8 cellular contexts compared by ENCODE assay signal in the genomic region with DNA sequence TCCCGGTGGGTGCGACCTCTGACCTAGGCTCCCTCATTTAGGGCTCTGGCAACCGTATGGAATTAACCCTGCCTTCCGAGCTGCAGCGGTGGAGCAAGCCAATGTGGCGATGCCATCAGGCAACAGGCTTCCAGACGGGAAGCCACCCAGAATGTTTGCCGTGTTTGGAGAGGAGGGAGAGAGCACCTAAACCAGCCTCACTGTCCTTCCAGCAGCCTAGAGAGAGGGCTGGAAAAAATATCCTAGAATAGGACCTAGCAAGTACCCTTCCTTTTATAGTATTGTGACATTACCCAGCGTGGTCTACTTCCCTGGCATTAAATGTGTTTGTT. TPM values are rescaled to one million over a fixed set of nuclear protein-coding genes. Genes with fewer than 3 reads are reported as not detected.
DNase-seq lines count a peak whose midpoint lies in the region; ATAC-seq and TF ChIP-seq lines count a peak whose summit lies in the region.

No MANE protein-coding gene starts in this region.

- peak overlapping the region; percentile 84 for H3K4me3 Mint-ChIP-seq in activated B cell treated with CpG ODN at 0.5 μM for 24 hours

- peaks cover 6% of the 10 kb centered on the region for H4K20me1 ChIP-seq in hepatocyte (ENCODE audit: insufficient read depth, poor library complexity, severe bottlenecking)

- POLR2A ChIA-PET in activated B cell treated with CpG ODN at 0.5 μM for 24 hours (lab: Charles Lee): interaction anchor here (1.1 to 3.5 kb wide), 5 partner anchors 12 to 119 kb away, joined by 3 to 17 read pairs (median 5); partner anchors contain the start of gene LRRK2

- H3K27me3 Mint-ChIP-seq in activated B cell treated with CpG ODN at 0.5 μM for 24 hours: no peaks in the 10 kb centered on the region

- peaks cover 39% of the 10 kb centered on the region for H3K79me2 ChIP-seq in hepatocyte

- H3K9ac ChIP-seq in stomach smooth muscle (ENCODE audit: low read length in 2 of 2): peak overlapping the region in 1 of 2 donors; percentile 22

- H3K36me3 ChIP-seq in hepatocyte (replicated peaks; ENCODE audit: insufficient read depth, low read depth): no peaks in the 10 kb centered on the region
- H3K36me3 ChIP-seq in stomach smooth muscle (ENCODE audit: control insufficient read depth in 2 of 2, insufficient read depth in 2 of 2, low read length in 2 of 2): no peaks in the 10 kb centered on the region

- peak overlapping the region; percentile 97 for H3K4me2 ChIP-seq in hepatocyte

- H2AFZ ChIP-seq in hepatocyte: no peak overlapping the region

- H3K27me3 ChIP-seq in hepatocyte (no peaks in the 10 kb centered on the region), stomach smooth muscle (ENCODE audit: control insufficient read depth in 1 of 2, insufficient read depth in 2 of 2, low read length in 2 of 2) (no peaks in the 10 kb centered on the region)

- H3K4me3 ChIP-seq in hepatocyte (peak overlapping the region; percentile 28), stomach smooth muscle (ENCODE audit: low read length in 2 of 2) (peak overlapping the region; percentile 54 to 91)

- H3K27ac ChIP-seq in hepatocyte (no peak overlapping the region), stomach smooth muscle (ENCODE audit: low read length) (peak overlapping the region; percentile 61)

- H3K9me3 ChIP-seq in hepatocyte (ENCODE audit: low read depth) (no peaks in the 10 kb centered on the region), stomach smooth muscle (ENCODE audit: control insufficient read depth in 2 of 2, low read length in 2 of 2) (no peaks in the 10 kb centered on the region)

- H3K4me1 ChIP-seq in hepatocyte (ENCODE audit: insufficient read depth) (peaks cover 15% of the 10 kb centered on the region), stomach smooth muscle (ENCODE audit: control insufficient read depth, insufficient read depth, low read length) (peaks cover 9% of the 10 kb centered on the region)

- ATAC-seq in activated B cell treated with CpG ODN at 0.5 μM for 24 hours (ENCODE audit: low read depth) (no peak), HG03565 (IDR thresholded peaks at IDR 0.05; ENCODE audit: unreplicated experiment) (no peak)

- peaks cover 45% of the 10 kb centered on the region for H3K4me1 Mint-ChIP-seq in activated B cell treated with CpG ODN at 0.5 μM for 24 hours

- DNase-seq in NCI-H1694 treated with DMSO at 0.1 percent for 48 hours (lab: John Stamatoyannopoulos, UW): peak; percentile 22
- no peak for DNase-seq in NCI-H1694 (lab: John Stamatoyannopoulos, UW)
- DNase-seq in activated B cell treated with CpG ODN at 0.5 μM for 24 hours: no peak
- DNase-seq in hepatocyte (ENCODE audit: low spot score): no peak
- DNase-seq in NCI-H1436 treated with DMSO at 0.1 percent for 48 hours (lab: John Stamatoyannopoulos, UW): no peak
- no peak for DNase-seq in retina

- WGBS in hepatocyte (ENCODE audit: low lambda C conversion rate, missing lambda C conversion rate): 31% methylated on average over 7 of the region's 9 CpGs

- H3K27ac Mint-ChIP-seq in activated B cell treated with CpG ODN at 0.5 μM for 24 hours: peak overlapping the region; percentile 43

- intact Hi-C loops in activated B cell treated with CpG ODN at 0.5 μM for 24 hours (cut with micrococcal nuclease): loop anchor here (2.0 to 10.0 kb wide), 5 partner anchors 51 to 661 kb away; partner anchors contain the start of genes ABCD2 and KIF21A

- no peak for TF ChIP-seq CTCF in activated B cell treated with CpG ODN at 0.5 μM for 24 hours (IDR thresholded peaks at IDR 0.05)
- TF ChIP-seq CTCF in hepatocyte (IDR thresholded peaks at IDR 0.05; ENCODE audit: poor library complexity): no peak

- CTCF ChIA-PET in activated B cell treated with CpG ODN at 0.5 μM for 24 hours (lab: Charles Lee): interaction anchor here (1.0 to 5.4 kb wide), 6 partner anchors 12 to 208 kb away, joined by 3 to 58 read pairs (median 6); no protein-coding TSS in a partner anchor

- no peaks in the 10 kb centered on the region for H3K9me3 Mint-ChIP-seq in activated B cell treated with CpG ODN at 0.5 μM for 24 hours

- H3K9me2 ChIP-seq in hepatocyte (replicated peaks; ENCODE audit: insufficient read depth): no peaks in the 10 kb centered on the region

- H3K36me3 Mint-ChIP-seq in activated B cell treated with CpG ODN at 0.5 μM for 24 hours (ENCODE audit: low read depth): no peaks in the 10 kb centered on the region

RNA-seq across cellular contexts. Expression of gene SLC2A13, which starts 0.3 kb away (rescaled TPM):
- total RNA-seq in activated B cell treated with CpG ODN at 0.5 μM for 24 hours (13.7 and 17.9 TPM in 2 replicates), hepatocyte (20.0 and 21.1 TPM in 2 replicates)
- polyA plus RNA-seq in hepatocyte: 8.4 and 12.1 TPM in 2 replicates
